In genomic region chr1:41394918-41395598, GRCh38 we compare ENCODE assay signal across 10 cellular contexts. TPM values are rescaled to one million over a fixed set of nuclear protein-coding genes. Genes with fewer than 3 reads are reported as not detected.
DNase-seq lines count a peak whose midpoint lies in the region; ATAC-seq and TF ChIP-seq lines count a peak whose summit lies in the region.
"Had no signal": no experiment of that assay in that cellular context is flagged by ENCODE, and none has a peak within 500 bp of the region (broad histone marks: within the 10 kb centered on the region; RNA-seq: fewer than 3 reads in every experiment).

No MANE protein-coding gene starts in this region.

- intact Hi-C loops in colonic mucosa (cut with DNase I), result no loop called here

- CTCF ChIA-PET in activated CD8-positive, alpha-beta T cell treated with anti-CD3 and anti-CD28 coated beads, Interleukin-2, amount 10 ng/mL, durations not matched to agents 7 days and 5 days (lab: Charles Lee), result no interaction called here

- H3K36me3 Mint-ChIP-seq in immature natural killer cell, result no peaks in the 10 kb centered on the region
- H3K36me3 Mint-ChIP-seq in activated CD8-positive, alpha-beta T cell treated with anti-CD3 and anti-CD28 coated beads, Interleukin-2, amount 10 ng/mL, durations not matched to agents 7 days and 5 days (ENCODE audit: low read depth), result no peaks in the 10 kb centered on the region
- peaks cover 6% of the 10 kb centered on the region for H3K36me3 Mint-ChIP-seq in endothelial cell (ENCODE audit: low read depth, unreplicated experiment)

- TF ChIP-seq CTCF in WERI-Rb-1 (IDR thresholded peaks at IDR 0.05; ENCODE audit: low read depth, low read length) (peak; percentile 57), endothelial cell (IDR thresholded peaks at IDR 0.05; ENCODE audit: unreplicated experiment) (no peak), colonic mucosa (IDR thresholded peaks at IDR 0.05) (no peak)

- DNase-seq in DMS 273 treated with DMSO at 0.1 percent for 48 hours (lab: John Stamatoyannopoulos, UW), result peak; percentile 100
- peak; percentile 87 for DNase-seq in NCI-H1105 (lab: John Stamatoyannopoulos, UW)
- peak; percentile 37 for DNase-seq in WERI-Rb-1
- DNase-seq in immature natural killer cell, result peak in 2 of 3 donors; percentile 10 to 25
- DNase-seq in activated CD8-positive, alpha-beta T cell treated with anti-CD3 and anti-CD28 coated beads, Interleukin-2, amount 10 ng/mL, durations not matched to agents 7 days and 5 days, result no peak
- DNase-seq in kidney glomerular epithelial cell (lab: John Stamatoyannopoulos, UW), result no peak
- DNase-seq in endothelial cell (ENCODE audit: low spot score), result no peak
- no peak for DNase-seq in colonic mucosa
- DNase-seq: activated CD8-positive, alpha-beta memory T cell treated with anti-CD3 and anti-CD28 coated beads, Interleukin-2, amount 50 U/mL, for 48 hours; EL had no signal

- no peaks in the 10 kb centered on the region for H3K9me3 ChIP-seq in WERI-Rb-1 (ENCODE audit: severe bottlenecking)
- no peaks in the 10 kb centered on the region for H3K9me3 ChIP-seq in colonic mucosa

- H3K4me3 Mint-ChIP-seq in immature natural killer cell, result peak overlapping the region in 3 of 5 donors; percentile 18 to 50 (median 33)
- no peak overlapping the region for H3K4me3 Mint-ChIP-seq in activated CD8-positive, alpha-beta T cell treated with anti-CD3 and anti-CD28 coated beads, Interleukin-2, amount 10 ng/mL, durations not matched to agents 7 days and 5 days
- no peak overlapping the region for H3K4me3 Mint-ChIP-seq in endothelial cell (ENCODE audit: unreplicated experiment)

- POLR2A ChIA-PET in activated CD8-positive, alpha-beta T cell treated with anti-CD3 and anti-CD28 coated beads, Interleukin-2, amount 10 ng/mL, durations not matched to agents 7 days and 5 days (lab: Charles Lee), result no interaction called here

- H3K27ac Mint-ChIP-seq in immature natural killer cell (peak overlapping the region in 3 of 6 donors; percentile 7 to 31 (median 25)), endothelial cell (ENCODE audit: unreplicated experiment) (no peak overlapping the region)
- no peak overlapping the region for H3K27ac Mint-ChIP-seq in activated CD8-positive, alpha-beta T cell treated with anti-CD3 and anti-CD28 coated beads, Interleukin-2, amount 10 ng/mL, durations not matched to agents 7 days and 5 days

- H3K9ac ChIP-seq in colonic mucosa (ENCODE audit: low read depth in 2 of 2, low read length in 2 of 2), result no peak overlapping the region

- H3K27ac ChIP-seq in WERI-Rb-1, result no peak overlapping the region
- no peak overlapping the region for H3K27ac ChIP-seq in colonic mucosa

- H3K4me1 Mint-ChIP-seq in immature natural killer cell (peaks cover 14 to 16% of the 10 kb centered on the region in 2 donors), endothelial cell (ENCODE audit: unreplicated experiment) (peaks cover 14% of the 10 kb centered on the region)
- no peaks in the 10 kb centered on the region for H3K4me1 Mint-ChIP-seq in activated CD8-positive, alpha-beta T cell treated with anti-CD3 and anti-CD28 coated beads, Interleukin-2, amount 10 ng/mL, durations not matched to agents 7 days and 5 days (ENCODE audit: low read depth)

- H3K9me3 Mint-ChIP-seq in immature natural killer cell, result no peaks in the 10 kb centered on the region
- no peaks in the 10 kb centered on the region for H3K9me3 Mint-ChIP-seq in activated CD8-positive, alpha-beta T cell treated with anti-CD3 and anti-CD28 coated beads, Interleukin-2, amount 10 ng/mL, durations not matched to agents 7 days and 5 days (ENCODE audit: insufficient read depth)
- H3K9me3 Mint-ChIP-seq in endothelial cell (ENCODE audit: unreplicated experiment), result no peaks in the 10 kb centered on the region

- no peaks in the 10 kb centered on the region for H3K27me3 ChIP-seq in WERI-Rb-1 (ENCODE audit: insufficient read depth, low read depth, severe bottlenecking)
- H3K27me3 ChIP-seq in colonic mucosa, result no peaks in the 10 kb centered on the region

- H3K36me3 ChIP-seq in WERI-Rb-1 (no peaks in the 10 kb centered on the region), colonic mucosa (no peaks in the 10 kb centered on the region)

- no peaks in the 10 kb centered on the region for H3K4me1 ChIP-seq in colonic mucosa

- H3K27me3 Mint-ChIP-seq in immature natural killer cell (ENCODE audit: low read depth in 3 of 3) (peaks cover 0 to 11% (median 8%) of the 10 kb centered on the region in 3 donors), endothelial cell (ENCODE audit: unreplicated experiment) (peaks cover 5% of the 10 kb centered on the region)
- H3K27me3 Mint-ChIP-seq in activated CD8-positive, alpha-beta T cell treated with anti-CD3 and anti-CD28 coated beads, Interleukin-2, amount 10 ng/mL, durations not matched to agents 7 days and 5 days (ENCODE audit: low read depth), result peaks cover 20% of the 10 kb centered on the region

- no peak for ATAC-seq in activated CD8-positive, alpha-beta T cell treated with anti-CD3 and anti-CD28 coated beads, Interleukin-2, amount 10 ng/mL, durations not matched to agents 7 days and 5 days

- H3K4me3 ChIP-seq in WERI-Rb-1 (ENCODE audit: low read depth, low read length), result no peak overlapping the region
- no peak overlapping the region for H3K4me3 ChIP-seq in colonic mucosa

RNA-seq across cellular contexts. Expression of gene FOXO6, which starts 33.8 kb away (rescaled TPM):
- polyA plus RNA-seq in immature natural killer cell, result not detected
- total RNA-seq in activated CD8-positive, alpha-beta T cell treated with anti-CD3 and anti-CD28 coated beads, Interleukin-2, amount 10 ng/mL, durations not matched to agents 7 days and 5 days, result under 1 TPM; 0.24 to 0.31 TPM
- total RNA-seq in endothelial cell (ENCODE audit: unreplicated experiment) (0.23 TPM), colonic mucosa (under 1 TPM; 0.56 to 0.59 TPM)

Comparison
In these comparisons a context has a peak if more than half of its experiments do, and no peak if none do; other contexts are left out.
1. DNase-seq: peak in DMS 273 treated with DMSO at 0.1 percent for 48 hours (single experiment), NCI-H1105 (single experiment), WERI-Rb-1 (single experiment) and immature natural killer cell (2 of 3); none in activated CD8-positive, alpha-beta T cell treated with anti-CD3 and anti-CD28 coated beads, Interleukin-2, amount 10 ng/mL, durations not matched to agents 7 days and 5 days (single experiment), kidney glomerular epithelial cell (single experiment), endothelial cell (single experiment) and colonic mucosa (single experiment).
2. H3K4me3 Mint-ChIP-seq: peak in immature natural killer cell (3 of 5); none in activated CD8-positive, alpha-beta T cell treated with anti-CD3 and anti-CD28 coated beads, Interleukin-2, amount 10 ng/mL, durations not matched to agents 7 days and 5 days (single experiment) and endothelial cell (single experiment).